Comparison of ENCODE assay signal across 1 cellular context in the genomic region with DNA sequence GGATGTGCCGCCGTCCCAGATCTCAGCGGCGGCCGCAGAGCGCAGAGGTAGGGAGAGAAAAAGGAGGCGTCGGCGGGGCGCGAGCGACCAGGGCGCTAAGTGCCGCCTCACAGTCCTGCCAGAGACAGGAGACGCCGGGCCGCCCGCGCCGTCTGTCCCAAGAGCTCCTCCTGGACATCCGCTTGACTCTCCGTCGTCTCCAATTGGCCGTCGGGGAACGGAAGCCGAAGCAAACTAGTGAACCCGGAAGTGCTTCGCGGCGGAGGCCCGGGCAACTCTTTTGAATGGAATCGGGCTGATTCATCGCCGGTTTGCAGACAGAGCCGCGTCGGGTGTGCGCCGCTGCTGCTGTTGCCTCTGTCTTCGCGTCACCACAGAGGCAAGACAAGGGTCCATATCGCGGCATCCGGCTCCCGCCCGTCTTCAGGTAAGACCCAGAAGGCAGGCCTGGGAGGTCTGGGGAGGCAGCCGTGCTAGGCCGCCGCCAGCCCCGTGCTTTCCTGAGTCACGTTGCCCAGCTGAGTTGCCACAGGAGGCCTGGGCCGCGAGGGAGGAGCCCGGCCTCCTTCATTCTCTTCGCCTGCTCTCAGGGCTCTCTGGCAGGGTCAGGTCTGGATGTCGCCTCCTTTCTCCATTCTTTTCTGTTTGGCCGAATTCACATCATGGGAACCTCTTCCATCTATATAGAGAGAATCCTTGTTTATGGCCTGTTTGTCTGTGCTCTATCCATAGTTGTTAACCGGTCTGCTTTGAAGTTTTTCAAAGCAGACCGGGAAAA.
TF ChIP-seq lines count a peak whose summit lies in the region.

PSMD14 (plus strand) TSS at position 248 of the 778 bp plus-strand sequence. CDS start 10,401 bp downstream, outside the sequence.

TF ChIP-seq in HepG2, 621 proteins besides CTCF, POLR2A, EP300 and RAD21 (continued from another document and continues in another):
- TF ChIP-seq, protein P1, sequence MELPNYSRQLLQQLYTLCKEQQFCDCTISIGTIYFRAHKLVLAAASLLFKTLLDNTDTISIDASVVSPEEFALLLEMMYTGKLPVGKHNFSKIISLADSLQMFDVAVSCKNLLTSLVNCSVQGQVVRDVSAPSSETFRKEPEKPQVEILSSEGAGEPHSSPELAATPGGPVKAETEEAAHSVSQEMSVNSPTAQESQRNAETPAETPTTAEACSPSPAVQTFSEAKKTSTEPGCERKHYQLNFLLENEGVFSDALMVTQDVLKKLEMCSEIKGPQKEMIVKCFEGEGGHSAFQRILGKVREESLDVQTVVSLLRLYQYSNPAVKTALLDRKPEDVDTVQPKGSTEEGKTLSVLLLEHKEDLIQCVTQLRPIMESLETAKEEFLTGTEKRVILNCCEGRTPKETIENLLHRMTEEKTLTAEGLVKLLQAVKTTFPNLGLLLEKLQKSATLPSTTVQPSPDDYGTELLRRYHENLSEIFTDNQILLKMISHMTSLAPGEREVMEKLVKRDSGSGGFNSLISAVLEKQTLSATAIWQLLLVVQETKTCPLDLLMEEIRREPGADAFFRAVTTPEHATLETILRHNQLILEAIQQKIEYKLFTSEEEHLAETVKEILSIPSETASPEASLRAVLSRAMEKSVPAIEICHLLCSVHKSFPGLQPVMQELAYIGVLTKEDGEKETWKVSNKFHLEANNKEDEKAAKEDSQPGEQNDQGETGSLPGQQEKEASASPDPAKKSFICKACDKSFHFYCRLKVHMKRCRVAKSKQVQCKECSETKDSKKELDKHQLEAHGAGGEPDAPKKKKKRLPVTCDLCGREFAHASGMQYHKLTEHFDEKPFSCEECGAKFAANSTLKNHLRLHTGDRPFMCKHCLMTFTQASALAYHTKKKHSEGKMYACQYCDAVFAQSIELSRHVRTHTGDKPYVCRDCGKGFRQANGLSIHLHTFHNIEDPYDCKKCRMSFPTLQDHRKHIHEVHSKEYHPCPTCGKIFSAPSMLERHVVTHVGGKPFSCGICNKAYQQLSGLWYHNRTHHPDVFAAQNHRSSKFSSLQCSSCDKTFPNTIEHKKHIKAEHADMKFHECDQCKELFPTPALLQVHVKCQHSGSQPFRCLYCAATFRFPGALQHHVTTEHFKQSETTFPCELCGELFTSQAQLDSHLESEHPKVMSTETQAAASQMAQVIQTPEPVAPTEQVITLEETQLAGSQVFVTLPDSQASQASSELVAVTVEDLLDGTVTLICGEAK (IDR thresholded peaks at IDR 0.05): peak; percentile 72
- TF ChIP-seq, protein P1 (CRISPR knock-in tag; IDR thresholded peaks at IDR 0.05): peak; percentile 92
- no peak for TF ChIP-seq ZNF562 (CRISPR knock-in tag; IDR thresholded peaks at IDR 0.05; ENCODE audit: borderline replicate concordance)
- peak; percentile 99 for TF ChIP-seq ZNF598 (CRISPR knock-in tag; IDR thresholded peaks at IDR 0.05; ENCODE audit: borderline replicate concordance)
- peak; percentile 99 for TF ChIP-seq NR2C2 (CRISPR knock-in tag; IDR thresholded peaks at IDR 0.05; ENCODE audit: borderline replicate concordance)
- TF ChIP-seq ZNF230 (CRISPR knock-in tag; IDR thresholded peaks at IDR 0.05): peak; percentile 96
- TF ChIP-seq PRPF4 (IDR thresholded peaks at IDR 0.05; ENCODE audit: low read depth, low read length, poor library complexity, severe bottlenecking): no peak
- peak; percentile 99 for TF ChIP-seq KAT8 (CRISPR knock-in tag; IDR thresholded peaks at IDR 0.05)
- TF ChIP-seq ZUFSP (CRISPR knock-in tag; IDR thresholded peaks at IDR 0.05; ENCODE audit: borderline replicate concordance): no peak
- no peak; the same call in none of the 2 replicates for TF ChIP-seq ZNF878 (CRISPR knock-in tag; IDR thresholded peaks at IDR 0.05)
- no peak for TF ChIP-seq SOX6 (IDR thresholded peaks at IDR 0.05)
- peak; percentile 78 for TF ChIP-seq SOX6 (CRISPR knock-in tag; IDR thresholded peaks at IDR 0.05)
- TF ChIP-seq CBX1 (IDR thresholded peaks at IDR 0.05; ENCODE audit: low read depth): peak; percentile 74
- peak; percentile 95 for TF ChIP-seq ERF (CRISPR knock-in tag; IDR thresholded peaks at IDR 0.05)
- peak; percentile 96 for TF ChIP-seq ZNF556 (CRISPR knock-in tag; IDR thresholded peaks at IDR 0.05; ENCODE audit: borderline replicate concordance)
- no peak for TF ChIP-seq HOXA7 (CRISPR knock-in tag; IDR thresholded peaks at IDR 0.05)
- peak; percentile 81 for TF ChIP-seq SIN3B (IDR thresholded peaks at IDR 0.05; ENCODE audit: low read length)
- no peak; the same call in none of the 2 replicates for TF ChIP-seq TRAFD1 (CRISPR knock-in tag; IDR thresholded peaks at IDR 0.05; ENCODE audit: borderline replicate concordance)
- peak; percentile 42; the same call in 1 of the 2 replicates for TF ChIP-seq RERE (CRISPR knock-in tag; IDR thresholded peaks at IDR 0.05; ENCODE audit: low read depth)
- peak; percentile 98 for TF ChIP-seq ZMYM4 (CRISPR knock-in tag; IDR thresholded peaks at IDR 0.05)
- peak; percentile 59; the same call in 1 of the 2 replicates for TF ChIP-seq TSC22D2 (CRISPR knock-in tag; IDR thresholded peaks at IDR 0.05; ENCODE audit: borderline replicate concordance)
- TF ChIP-seq, protein P2, sequence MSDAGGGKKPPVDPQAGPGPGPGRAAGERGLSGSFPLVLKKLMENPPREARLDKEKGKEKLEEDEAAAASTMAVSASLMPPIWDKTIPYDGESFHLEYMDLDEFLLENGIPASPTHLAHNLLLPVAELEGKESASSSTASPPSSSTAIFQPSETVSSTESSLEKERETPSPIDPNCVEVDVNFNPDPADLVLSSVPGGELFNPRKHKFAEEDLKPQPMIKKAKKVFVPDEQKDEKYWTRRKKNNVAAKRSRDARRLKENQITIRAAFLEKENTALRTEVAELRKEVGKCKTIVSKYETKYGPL (CRISPR knock-in tag; IDR thresholded peaks at IDR 0.05): 0 out of 2 replicates have a peak, but pooled peaks have one; percentile 9
- TF ChIP-seq ZNF619 (CRISPR knock-in tag; IDR thresholded peaks at IDR 0.05): peak; percentile 74; the same call in 1 of the 2 replicates
- TF ChIP-seq, protein P3, sequence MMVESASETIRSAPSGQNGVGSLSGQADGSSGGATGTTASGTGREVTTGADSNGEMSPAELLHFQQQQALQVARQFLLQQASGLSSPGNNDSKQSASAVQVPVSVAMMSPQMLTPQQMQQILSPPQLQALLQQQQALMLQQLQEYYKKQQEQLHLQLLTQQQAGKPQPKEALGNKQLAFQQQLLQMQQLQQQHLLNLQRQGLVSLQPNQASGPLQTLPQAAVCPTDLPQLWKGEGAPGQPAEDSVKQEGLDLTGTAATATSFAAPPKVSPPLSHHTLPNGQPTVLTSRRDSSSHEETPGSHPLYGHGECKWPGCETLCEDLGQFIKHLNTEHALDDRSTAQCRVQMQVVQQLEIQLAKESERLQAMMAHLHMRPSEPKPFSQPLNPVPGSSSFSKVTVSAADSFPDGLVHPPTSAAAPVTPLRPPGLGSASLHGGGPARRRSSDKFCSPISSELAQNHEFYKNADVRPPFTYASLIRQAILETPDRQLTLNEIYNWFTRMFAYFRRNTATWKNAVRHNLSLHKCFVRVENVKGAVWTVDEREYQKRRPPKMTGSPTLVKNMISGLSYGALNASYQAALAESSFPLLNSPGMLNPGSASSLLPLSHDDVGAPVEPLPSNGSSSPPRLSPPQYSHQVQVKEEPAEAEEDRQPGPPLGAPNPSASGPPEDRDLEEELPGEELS (CRISPR knock-in tag; IDR thresholded peaks at IDR 0.05): peak; percentile 66
- TF ChIP-seq MTF2 (CRISPR knock-in tag; IDR thresholded peaks at IDR 0.05; ENCODE audit: borderline replicate concordance): no peak
- peak; percentile 92 for TF ChIP-seq ARID2 (CRISPR knock-in tag; IDR thresholded peaks at IDR 0.05; ENCODE audit: borderline replicate concordance)
- TF ChIP-seq SAP130 (CRISPR knock-in tag; IDR thresholded peaks at IDR 0.05; ENCODE audit: low read depth): peak; percentile 99
- peak; percentile 93 for TF ChIP-seq ZNF547 (CRISPR knock-in tag; IDR thresholded peaks at IDR 0.05)
- no peak for TF ChIP-seq ZNF652 (CRISPR knock-in tag; IDR thresholded peaks at IDR 0.05; ENCODE audit: borderline replicate concordance, low read depth)
- peak; percentile 95 for TF ChIP-seq ETV5 (CRISPR knock-in tag; IDR thresholded peaks at IDR 0.05; ENCODE audit: borderline replicate concordance)
